1 cellular context compared by ENCODE assay signal in the genomic region with DNA sequence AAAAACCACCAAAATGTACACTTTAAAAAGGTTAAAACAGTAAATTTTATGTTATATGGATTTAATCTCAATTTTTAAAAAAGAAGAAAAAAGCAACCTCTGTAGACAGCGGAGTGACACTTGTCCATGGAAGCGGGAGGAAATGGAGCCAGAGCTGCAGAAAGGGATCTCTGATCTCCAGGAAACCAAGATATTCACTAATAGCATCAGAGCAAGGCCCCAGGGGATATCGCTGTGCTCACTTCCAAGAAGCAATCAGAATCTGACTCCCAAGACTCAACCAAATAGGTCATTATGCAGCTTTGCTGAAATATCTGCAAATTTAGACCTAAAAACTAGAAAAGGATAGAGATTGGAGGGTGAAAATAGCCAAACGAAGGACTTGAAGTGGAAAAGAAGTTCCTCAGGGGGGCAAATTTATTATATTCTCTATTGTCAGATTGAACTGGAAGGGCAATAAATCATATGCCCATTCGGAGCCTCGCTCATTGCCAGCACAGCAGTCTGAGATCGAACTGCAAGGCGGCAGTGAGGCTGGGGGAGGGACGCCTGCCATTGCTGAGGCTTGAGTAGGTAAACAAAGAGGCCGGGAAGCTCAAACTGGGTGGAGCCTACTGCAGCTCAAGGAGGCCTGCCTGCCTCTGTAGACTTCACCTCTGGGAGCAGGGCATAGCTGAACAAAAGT.
TF ChIP-seq lines count a peak whose summit lies in the region.

No MANE protein-coding gene starts in this region.

TF ChIP-seq in WTC11, 78 proteins besides CTCF, POLR2A, EP300 and RAD21 (continued from another document):
- TF ChIP-seq, protein P1, sequence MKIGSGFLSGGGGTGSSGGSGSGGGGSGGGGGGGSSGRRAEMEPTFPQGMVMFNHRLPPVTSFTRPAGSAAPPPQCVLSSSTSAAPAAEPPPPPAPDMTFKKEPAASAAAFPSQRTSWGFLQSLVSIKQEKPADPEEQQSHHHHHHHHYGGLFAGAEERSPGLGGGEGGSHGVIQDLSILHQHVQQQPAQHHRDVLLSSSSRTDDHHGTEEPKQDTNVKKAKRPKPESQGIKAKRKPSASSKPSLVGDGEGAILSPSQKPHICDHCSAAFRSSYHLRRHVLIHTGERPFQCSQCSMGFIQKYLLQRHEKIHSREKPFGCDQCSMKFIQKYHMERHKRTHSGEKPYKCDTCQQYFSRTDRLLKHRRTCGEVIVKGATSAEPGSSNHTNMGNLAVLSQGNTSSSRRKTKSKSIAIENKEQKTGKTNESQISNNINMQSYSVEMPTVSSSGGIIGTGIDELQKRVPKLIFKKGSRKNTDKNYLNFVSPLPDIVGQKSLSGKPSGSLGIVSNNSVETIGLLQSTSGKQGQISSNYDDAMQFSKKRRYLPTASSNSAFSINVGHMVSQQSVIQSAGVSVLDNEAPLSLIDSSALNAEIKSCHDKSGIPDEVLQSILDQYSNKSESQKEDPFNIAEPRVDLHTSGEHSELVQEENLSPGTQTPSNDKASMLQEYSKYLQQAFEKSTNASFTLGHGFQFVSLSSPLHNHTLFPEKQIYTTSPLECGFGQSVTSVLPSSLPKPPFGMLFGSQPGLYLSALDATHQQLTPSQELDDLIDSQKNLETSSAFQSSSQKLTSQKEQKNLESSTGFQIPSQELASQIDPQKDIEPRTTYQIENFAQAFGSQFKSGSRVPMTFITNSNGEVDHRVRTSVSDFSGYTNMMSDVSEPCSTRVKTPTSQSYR (CRISPR knock-in tag; IDR thresholded peaks at IDR 0.05): peak; percentile 57; the same call in 1 of the 2 replicates
- TF ChIP-seq, protein P2, sequence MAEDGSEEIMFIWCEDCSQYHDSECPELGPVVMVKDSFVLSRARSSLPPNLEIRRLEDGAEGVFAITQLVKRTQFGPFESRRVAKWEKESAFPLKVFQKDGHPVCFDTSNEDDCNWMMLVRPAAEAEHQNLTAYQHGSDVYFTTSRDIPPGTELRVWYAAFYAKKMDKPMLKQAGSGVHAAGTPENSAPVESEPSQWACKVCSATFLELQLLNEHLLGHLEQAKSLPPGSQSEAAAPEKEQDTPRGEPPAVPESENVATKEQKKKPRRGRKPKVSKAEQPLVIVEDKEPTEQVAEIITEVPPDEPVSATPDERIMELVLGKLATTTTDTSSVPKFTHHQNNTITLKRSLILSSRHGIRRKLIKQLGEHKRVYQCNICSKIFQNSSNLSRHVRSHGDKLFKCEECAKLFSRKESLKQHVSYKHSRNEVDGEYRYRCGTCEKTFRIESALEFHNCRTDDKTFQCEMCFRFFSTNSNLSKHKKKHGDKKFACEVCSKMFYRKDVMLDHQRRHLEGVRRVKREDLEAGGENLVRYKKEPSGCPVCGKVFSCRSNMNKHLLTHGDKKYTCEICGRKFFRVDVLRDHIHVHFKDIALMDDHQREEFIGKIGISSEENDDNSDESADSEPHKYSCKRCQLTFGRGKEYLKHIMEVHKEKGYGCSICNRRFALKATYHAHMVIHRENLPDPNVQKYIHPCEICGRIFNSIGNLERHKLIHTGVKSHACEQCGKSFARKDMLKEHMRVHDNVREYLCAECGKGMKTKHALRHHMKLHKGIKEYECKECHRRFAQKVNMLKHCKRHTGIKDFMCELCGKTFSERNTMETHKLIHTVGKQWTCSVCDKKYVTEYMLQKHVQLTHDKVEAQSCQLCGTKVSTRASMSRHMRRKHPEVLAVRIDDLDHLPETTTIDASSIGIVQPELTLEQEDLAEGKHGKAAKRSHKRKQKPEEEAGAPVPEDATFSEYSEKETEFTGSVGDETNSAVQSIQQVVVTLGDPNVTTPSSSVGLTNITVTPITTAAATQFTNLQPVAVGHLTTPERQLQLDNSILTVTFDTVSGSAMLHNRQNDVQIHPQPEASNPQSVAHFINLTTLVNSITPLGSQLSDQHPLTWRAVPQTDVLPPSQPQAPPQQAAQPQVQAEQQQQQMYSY (CRISPR knock-in tag; IDR thresholded peaks at IDR 0.05): no peak
- TF ChIP-seq FOXK1 (CRISPR knock-in tag; IDR thresholded peaks at IDR 0.05): 0 out of 2 replicates have a peak, but pooled peaks have one; percentile 48
- TF ChIP-seq, protein P3, sequence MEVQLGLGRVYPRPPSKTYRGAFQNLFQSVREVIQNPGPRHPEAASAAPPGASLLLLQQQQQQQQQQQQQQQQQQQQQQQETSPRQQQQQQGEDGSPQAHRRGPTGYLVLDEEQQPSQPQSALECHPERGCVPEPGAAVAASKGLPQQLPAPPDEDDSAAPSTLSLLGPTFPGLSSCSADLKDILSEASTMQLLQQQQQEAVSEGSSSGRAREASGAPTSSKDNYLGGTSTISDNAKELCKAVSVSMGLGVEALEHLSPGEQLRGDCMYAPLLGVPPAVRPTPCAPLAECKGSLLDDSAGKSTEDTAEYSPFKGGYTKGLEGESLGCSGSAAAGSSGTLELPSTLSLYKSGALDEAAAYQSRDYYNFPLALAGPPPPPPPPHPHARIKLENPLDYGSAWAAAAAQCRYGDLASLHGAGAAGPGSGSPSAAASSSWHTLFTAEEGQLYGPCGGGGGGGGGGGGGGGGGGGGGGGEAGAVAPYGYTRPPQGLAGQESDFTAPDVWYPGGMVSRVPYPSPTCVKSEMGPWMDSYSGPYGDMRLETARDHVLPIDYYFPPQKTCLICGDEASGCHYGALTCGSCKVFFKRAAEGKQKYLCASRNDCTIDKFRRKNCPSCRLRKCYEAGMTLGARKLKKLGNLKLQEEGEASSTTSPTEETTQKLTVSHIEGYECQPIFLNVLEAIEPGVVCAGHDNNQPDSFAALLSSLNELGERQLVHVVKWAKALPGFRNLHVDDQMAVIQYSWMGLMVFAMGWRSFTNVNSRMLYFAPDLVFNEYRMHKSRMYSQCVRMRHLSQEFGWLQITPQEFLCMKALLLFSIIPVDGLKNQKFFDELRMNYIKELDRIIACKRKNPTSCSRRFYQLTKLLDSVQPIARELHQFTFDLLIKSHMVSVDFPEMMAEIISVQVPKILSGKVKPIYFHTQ (CRISPR knock-in tag; IDR thresholded peaks at IDR 0.05): no peak
- TF ChIP-seq ZNF423 (CRISPR knock-in tag; IDR thresholded peaks at IDR 0.05): no peak
